Comparison of ENCODE assay signal across 8 cellular contexts in the genomic region with DNA sequence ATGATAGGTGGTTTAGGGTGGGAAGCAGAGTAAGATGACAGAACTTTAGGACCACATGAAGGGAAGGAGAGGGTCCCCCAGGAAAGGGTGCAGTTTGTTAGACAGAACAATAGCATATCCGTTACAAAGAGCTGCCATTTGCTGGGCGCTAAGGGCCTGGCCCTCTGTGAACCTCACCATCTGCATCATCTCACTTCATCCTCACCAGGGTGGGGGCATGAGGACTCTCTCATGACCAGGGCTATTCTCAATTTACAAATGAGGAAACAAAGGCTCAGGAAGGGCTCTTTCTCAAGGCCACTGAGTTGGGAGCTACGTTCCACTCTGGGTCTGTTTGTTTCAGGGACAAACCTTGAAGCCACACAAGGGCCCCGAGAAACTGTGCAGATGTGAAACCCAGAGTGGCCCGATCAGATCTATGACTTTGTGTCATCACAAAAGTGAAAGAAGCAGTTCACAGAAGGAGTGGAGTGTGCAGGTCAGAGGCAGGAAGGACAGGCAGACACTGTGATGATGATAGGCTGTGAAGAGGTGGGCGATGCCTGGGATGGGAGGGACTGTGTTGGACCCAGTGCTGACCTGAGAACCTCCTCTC.
DNase-seq lines count a peak whose midpoint lies in the region; ATAC-seq and FAIRE-seq lines count a peak whose summit lies in the region.
"Not testable (repeated sequence)": the region's sequence is repeated elsewhere in the genome, so short reads cannot be mapped to it uniquely, and the experiment has no call there.

No MANE protein-coding gene starts in this region.

- DNase-seq in GM18507 (ENCODE audit: extremely low spot score, insufficient read length, low read depth); stimulated activated naive B cell treated with anti-CD40 and anti-IgM and Interleukin-4, amounts not matched to agents 10 μg/mL and 1 μg/mL and 100 μg/mL, for 72 hours: not testable (repeated sequence)
- peak; percentile 79 for DNase-seq in activated CD4-positive, alpha-beta T cell treated with anti-CD3 and anti-CD28 coated beads, Interleukin-2, amount 10 ng/mL, durations not matched to agents 24 days and 14 days
- peak; percentile 34 for DNase-seq in activated naive CD8-positive, alpha-beta T cell treated with anti-CD3 and anti-CD28 coated beads, Interleukin-2, amount 50 U/mL, for 24 hours

- H3K36me3 Mint-ChIP-seq in activated CD4-positive, alpha-beta T cell treated with anti-CD3 and anti-CD28 coated beads, Interleukin-2, amount 10 ng/mL, durations not matched to agents 24 days and 14 days (ENCODE audit: low read depth); activated naive CD8-positive, alpha-beta T cell treated with anti-CD3 and anti-CD28 coated beads, Interleukin-2, amount 50 U/mL, for 24 hours (ENCODE audit: low read depth): not testable (repeated sequence)
- H3K36me3 Mint-ChIP-seq in stimulated activated naive B cell treated with anti-CD40 and anti-IgM and Interleukin-4, amounts not matched to agents 10 μg/mL and 1 μg/mL and 100 μg/mL, for 72 hours: peaks cover 11 to 16% of the 10 kb centered on the region in 2 donors

- H3K4me3 Mint-ChIP-seq in activated CD4-positive, alpha-beta T cell treated with anti-CD3 and anti-CD28 coated beads, Interleukin-2, amount 10 ng/mL, durations not matched to agents 24 days and 14 days: peak overlapping the region; percentile 61
- not testable (repeated sequence) for H3K4me3 Mint-ChIP-seq in activated naive CD8-positive, alpha-beta T cell treated with anti-CD3 and anti-CD28 coated beads, Interleukin-2, amount 50 U/mL, for 24 hours; stimulated activated naive B cell treated with anti-CD40 and anti-IgM and Interleukin-4, amounts not matched to agents 10 μg/mL and 1 μg/mL and 100 μg/mL, for 72 hours

- ATAC-seq in GM19372 (IDR thresholded peaks at IDR 0.05; ENCODE audit: low read depth, unreplicated experiment) (peak; percentile 97), GM21737 (IDR thresholded peaks at IDR 0.05; ENCODE audit: unreplicated experiment) (peak; percentile 94), HG03025 (IDR thresholded peaks at IDR 0.05; ENCODE audit: low FRiP score, unreplicated experiment) (peak; percentile 94), HG03457 (IDR thresholded peaks at IDR 0.05; ENCODE audit: unreplicated experiment) (peak; percentile 94)
- peak; percentile 81 for ATAC-seq in activated naive CD8-positive, alpha-beta T cell treated with anti-CD3 and anti-CD28 coated beads, Interleukin-2, amount 50 U/mL, for 24 hours
- ATAC-seq in stimulated activated naive B cell treated with anti-CD40 and anti-IgM and Interleukin-4, amounts not matched to agents 10 μg/mL and 1 μg/mL and 100 μg/mL, for 72 hours (replicated peaks): peak; percentile 81 to 87

- H3K9me3 Mint-ChIP-seq in activated CD4-positive, alpha-beta T cell treated with anti-CD3 and anti-CD28 coated beads, Interleukin-2, amount 10 ng/mL, durations not matched to agents 24 days and 14 days; activated naive CD8-positive, alpha-beta T cell treated with anti-CD3 and anti-CD28 coated beads, Interleukin-2, amount 50 U/mL, for 24 hours; stimulated activated naive B cell treated with anti-CD40 and anti-IgM and Interleukin-4, amounts not matched to agents 10 μg/mL and 1 μg/mL and 100 μg/mL, for 72 hours: not testable (repeated sequence)

- peaks cover 31% of the 10 kb centered on the region for H3K4me1 Mint-ChIP-seq in activated CD4-positive, alpha-beta T cell treated with anti-CD3 and anti-CD28 coated beads, Interleukin-2, amount 10 ng/mL, durations not matched to agents 24 days and 14 days
- peaks cover 47% of the 10 kb centered on the region for H3K4me1 Mint-ChIP-seq in activated naive CD8-positive, alpha-beta T cell treated with anti-CD3 and anti-CD28 coated beads, Interleukin-2, amount 50 U/mL, for 24 hours
- peaks cover 6 to 18% of the 10 kb centered on the region in 2 donors for H3K4me1 Mint-ChIP-seq in stimulated activated naive B cell treated with anti-CD40 and anti-IgM and Interleukin-4, amounts not matched to agents 10 μg/mL and 1 μg/mL and 100 μg/mL, for 72 hours

- FAIRE-seq in GM18507 (lab: Jason Lieb, UNC): peak; percentile 75

- H3K27ac Mint-ChIP-seq in activated CD4-positive, alpha-beta T cell treated with anti-CD3 and anti-CD28 coated beads, Interleukin-2, amount 10 ng/mL, durations not matched to agents 24 days and 14 days: peak overlapping the region; percentile 87
- not testable (repeated sequence) for H3K27ac Mint-ChIP-seq in activated naive CD8-positive, alpha-beta T cell treated with anti-CD3 and anti-CD28 coated beads, Interleukin-2, amount 50 U/mL, for 24 hours; stimulated activated naive B cell treated with anti-CD40 and anti-IgM and Interleukin-4, amounts not matched to agents 10 μg/mL and 1 μg/mL and 100 μg/mL, for 72 hours

- H3K27me3 Mint-ChIP-seq in activated CD4-positive, alpha-beta T cell treated with anti-CD3 and anti-CD28 coated beads, Interleukin-2, amount 10 ng/mL, durations not matched to agents 24 days and 14 days; activated naive CD8-positive, alpha-beta T cell treated with anti-CD3 and anti-CD28 coated beads, Interleukin-2, amount 50 U/mL, for 24 hours; stimulated activated naive B cell treated with anti-CD40 and anti-IgM and Interleukin-4, amounts not matched to agents 10 μg/mL and 1 μg/mL and 100 μg/mL, for 72 hours: not testable (repeated sequence)

- intact Hi-C loops in activated CD4-positive, alpha-beta T cell treated with anti-CD3 and anti-CD28 coated beads, Interleukin-2, amount 10 ng/mL, durations not matched to agents 24 days and 14 days (cut with micrococcal nuclease): not testable (repeated sequence)
